ENCODE assay signal across 21 cellular contexts in the genomic region with DNA sequence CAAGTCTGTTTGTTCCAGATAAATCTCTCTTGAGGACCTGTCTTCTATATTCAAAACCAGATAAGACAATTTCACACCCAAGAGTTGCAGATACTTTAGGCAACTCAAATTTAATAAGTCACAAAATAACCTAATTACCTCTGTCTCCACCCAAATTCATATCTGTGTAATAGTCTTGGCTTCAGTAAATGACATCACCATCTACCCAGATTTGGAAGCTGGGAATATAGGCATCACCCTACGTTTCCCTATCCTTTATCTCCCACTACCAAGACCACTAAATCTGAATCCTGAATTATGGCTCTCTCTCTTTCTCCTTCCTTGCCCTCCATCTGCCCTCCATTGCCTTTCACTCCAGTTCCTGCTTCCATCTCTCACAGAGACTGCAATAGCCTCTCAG.
DNase-seq lines count a peak whose midpoint lies in the region; ATAC-seq, FAIRE-seq and TF ChIP-seq lines count a peak whose summit lies in the region.
"Had no signal": no experiment of that assay in that cellular context is flagged by ENCODE, and none has a peak within 500 bp of the region (broad histone marks: within the 10 kb centered on the region; RNA-seq: fewer than 3 reads in every experiment).

No MANE protein-coding gene starts in this region.

- H3K4me3 ChIP-seq in HepG2 (replicated peaks in 1 of 3; ENCODE audit: insufficient read depth in 1 of 3, low read depth in 2 of 3, low read length in 3 of 3) = no peak overlapping the region
- H3K4me3 ChIP-seq in right lobe of liver = no peak overlapping the region
- no peak overlapping the region for H3K4me3 ChIP-seq in H1 (ENCODE audit: extremely low read depth in 1 of 4, insufficient read depth in 2 of 4, low read depth in 3 of 4, low read length in 4 of 4)
- H3K4me3 ChIP-seq: A549; BLaER1 treated with 17β-estradiol and CSF1 and Interleukin-3, amounts not matched to agents 10 nM and 100 nM had no signal

- H3K79me1 ChIP-seq in H1 (ENCODE audit: low read depth, low read length) = no peaks in the 10 kb centered on the region

- H3K27me3 ChIP-seq in HepG2 (ENCODE audit: control insufficient read depth in 1 of 2, insufficient read depth in 2 of 2, low read length in 2 of 2) (no peaks in the 10 kb centered on the region), right lobe of liver (no peaks in the 10 kb centered on the region), H1 (replicated peaks in 1 of 4; ENCODE audit: control insufficient read depth in 3 of 4, extremely low read depth in 1 of 4, insufficient read depth in 3 of 4, low read length in 3 of 4) (no peaks in the 10 kb centered on the region)
- H3K27me3 ChIP-seq: BLaER1 treated with 17β-estradiol and CSF1 and Interleukin-3, amounts not matched to agents 10 nM and 100 nM had no signal

- in situ Hi-C loops in HepG2 (cut with HindIII; ENCODE audit: extremely low pct_ligation_motif_present, low pct_unique_long_range_greater_than_20kb) = no loop called here

- no peak overlapping the region for H2BK12ac ChIP-seq in H1 (ENCODE audit: low read depth, low read length)

- no peaks in the 10 kb centered on the region for H4K20me1 ChIP-seq in HepG2 (ENCODE audit: insufficient read depth, low read length)
- H4K20me1 ChIP-seq in H1 (replicated peaks in 1 of 2; ENCODE audit: control insufficient read depth in 1 of 2, insufficient read depth in 2 of 2, low read length in 2 of 2) = no peaks in the 10 kb centered on the region
- H4K20me1 ChIP-seq: BLaER1 treated with 17β-estradiol and CSF1 and Interleukin-3, amounts not matched to agents 10 nM and 100 nM had no signal

- H2AK5ac ChIP-seq in H1 (ENCODE audit: low read depth, low read length) = no peak overlapping the region

- no peak overlapping the region for H3K9ac ChIP-seq in HepG2 (ENCODE audit: insufficient read depth, low read depth, low read length)
- no peak overlapping the region for H3K9ac ChIP-seq in H1 (replicated peaks in 1 of 4; ENCODE audit: extremely low read depth in 1 of 4, low read depth in 3 of 4, low read length in 3 of 4)
- H3K9ac ChIP-seq: BLaER1 treated with 17β-estradiol and CSF1 and Interleukin-3, amounts not matched to agents 10 nM and 100 nM had no signal

- no peak overlapping the region for H2BK120ac ChIP-seq in H1 (replicated peaks; ENCODE audit: low read depth, low read length)

- H3K9me3 ChIP-seq in HepG2 (ENCODE audit: low read length) (no peaks in the 10 kb centered on the region), right lobe of liver (no peaks in the 10 kb centered on the region), H1 (ENCODE audit: insufficient read depth in 2 of 2, low read depth in 1 of 2, low read length in 1 of 2) (no peaks in the 10 kb centered on the region)
- H3K9me3 ChIP-seq: A549; BLaER1 treated with 17β-estradiol and CSF1 and Interleukin-3, amounts not matched to agents 10 nM and 100 nM had no signal

- H3K23me2 ChIP-seq in H1 (ENCODE audit: low read depth, low read length) = no peaks in the 10 kb centered on the region; the same call in 1 of the 2 replicates

- no peak overlapping the region for H3K18ac ChIP-seq in H1 (ENCODE audit: extremely low read depth, low read length)

- WGBS in HepG2 (ENCODE audit: low lambda C conversion rate) = 0% methylated on average over 1 of the region's 1 CpG
- WGBS in right lobe of liver (ENCODE audit: insufficient coverage, low coverage, low lambda C conversion rate, missing lambda C conversion rate) = 23% methylated on average over 1 of the region's 1 CpG
- 77% methylated on average over 1 of the region's 1 CpG; no CpG with 5 or more reads in 1 of the 2 experiments for WGBS in H1 (ENCODE audit: extremely low coverage in 1 of 2, insufficient coverage in 1 of 2, insufficient read length in 1 of 2, insufficient replicate concordance in 2 of 2, low coverage in 1 of 2, low lambda C conversion rate in 2 of 2, missing lambda C conversion rate in 1 of 2), 2 experiments

- CTCF ChIA-PET in HepG2 (lab: Yijun Ruan, JAX; ENCODE audit: low intra/inter-chr PET ratio, low total read pairs) = no interaction called here
- CTCF ChIA-PET in H1 (lab: Charles Lee; ENCODE audit: partially characterized antibody) = no interaction called here

- no peak overlapping the region for H3K27ac ChIP-seq in HepG2 (ENCODE audit: extremely low read length, insufficient read depth, low read length)
- H3K27ac ChIP-seq in right lobe of liver = no peak overlapping the region
- H3K27ac ChIP-seq in H1 (ENCODE audit: low read depth, low read length) = no peak overlapping the region
- H3K27ac ChIP-seq: 22Rv1; A549; BLaER1 treated with 17β-estradiol and CSF1 and Interleukin-3, amounts not matched to agents 10 nM and 100 nM; C4-2B had no signal

- TF ChIP-seq POLR2A in HepG2 (IDR thresholded peaks at IDR 0.05; ENCODE audit: insufficient read depth in 1 of 2, low read depth in 2 of 2, low read length in 2 of 2) (no peak), right lobe of liver (IDR thresholded peaks at IDR 0.05) (no peak), H1 (IDR thresholded peaks at IDR 0.05; ENCODE audit: control extremely low read depth in 1 of 2, low read depth in 2 of 2, low read length in 2 of 2) (no peak)

- no peak overlapping the region for H4K8ac ChIP-seq in H1 (ENCODE audit: extremely low read depth, insufficient read depth, low read length)

- DNase-seq in HepG2 (ENCODE audit: low spot score) = no peak
- no peak for DNase-seq in right lobe of liver
- peak; percentile 9 for DNase-seq in SK-N-DZ (ENCODE audit: low spot score)
- no peak for DNase-seq in H1 (ENCODE audit: low read depth in 1 of 2, low spot score in 2 of 2)
- no peak for DNase-seq in NK-92 (lab: John Stamatoyannopoulos, UW; ENCODE audit: unreplicated experiment)
- no peak for DNase-seq in dermis blood vessel endothelial cell
- DNase-seq: AML-193; Caco-2; Calu3; CD4-positive, alpha-beta T cell; CD8-positive, alpha-beta T cell; DMS79 treated with DMSO at 0.1 percent for 48 hours; GF-D8 had no signal

- no peak overlapping the region for H3K4ac ChIP-seq in H1 (replicated peaks; ENCODE audit: insufficient read length, low read depth, low read length)

- FAIRE-seq in HepG2 (lab: Jason Lieb, UNC) (no peak), H1 (lab: Jason Lieb, UNC) (no peak)
- FAIRE-seq: A549, D721Med, G401.6, GM12891, GM19239 had no signal

- BruUV-seq in HepG2 (replicated peaks; lab: Mats Ljungman, UMichigan) = no TSS peak

- TF ChIP-seq RAD21 in HepG2 (CRISPR knock-in tag; IDR thresholded peaks at IDR 0.05) (no peak), H1 (IDR thresholded peaks at IDR 0.05 in 1 of 2, conservative IDR thresholded peaks at IDR 0.05 in 1 of 2; ENCODE audit: low read depth in 2 of 2, low read length in 2 of 2) (no peak)

- no peak overlapping the region for H2BK15ac ChIP-seq in H1 (ENCODE audit: low read length)

- H3K56ac ChIP-seq in H1 (replicated peaks; ENCODE audit: insufficient read length, low read depth, low read length) = no peak overlapping the region

- POLR2A ChIA-PET in HepG2 (lab: Yijun Ruan, JAX) = no interaction called here
- POLR2A ChIA-PET in H1 (lab: Charles Lee; ENCODE audit: partially characterized antibody) = no interaction called here

- no peak overlapping the region for H3K4me2 ChIP-seq in HepG2 (ENCODE audit: low read depth, low read length)
- H3K4me2 ChIP-seq in H1 (ENCODE audit: insufficient read depth in 1 of 2, low read depth in 2 of 2, low read length in 2 of 2) = no peak overlapping the region
- H3K4me2 ChIP-seq: A549; BLaER1 treated with 17β-estradiol and CSF1 and Interleukin-3, amounts not matched to agents 10 nM and 100 nM had no signal

- H3K36me3 ChIP-seq in HepG2 (replicated peaks in 1 of 2; ENCODE audit: control insufficient read depth in 1 of 2, insufficient read depth in 2 of 2, low read length in 2 of 2) (no peaks in the 10 kb centered on the region), right lobe of liver (no peaks in the 10 kb centered on the region), H1 (ENCODE audit: control insufficient read depth in 2 of 4, insufficient read depth in 4 of 4, low read length in 3 of 4) (no peaks in the 10 kb centered on the region)
- H3K36me3 ChIP-seq: BLaER1 treated with 17β-estradiol and CSF1 and Interleukin-3, amounts not matched to agents 10 nM and 100 nM had no signal

- H4K91ac ChIP-seq in H1 (replicated peaks; ENCODE audit: insufficient read length, low read length) = peak overlapping the region; percentile 82

- H3K4me1 ChIP-seq in HepG2 (ENCODE audit: insufficient read depth, low read length) (no peaks in the 10 kb centered on the region; the same call in 1 of the 2 replicates), right lobe of liver (no peaks in the 10 kb centered on the region), H1 (replicated peaks in 1 of 4; ENCODE audit: control insufficient read depth in 3 of 4, insufficient read depth in 4 of 4, low read length in 3 of 4) (no peaks in the 10 kb centered on the region)
- H3K4me1 ChIP-seq: A549; BLaER1 treated with 17β-estradiol and CSF1 and Interleukin-3, amounts not matched to agents 10 nM and 100 nM had no signal

- H4K5ac ChIP-seq in H1 (ENCODE audit: insufficient read length, low read depth, low read length) = no peak overlapping the region

- intact Hi-C loops in HepG2 (cut with micrococcal nuclease; ENCODE audit: unreplicated experiment) = no loop called here
- intact Hi-C loops in right lobe of liver (cut with DNase I) = no loop called here

- no peak overlapping the region for H3K14ac ChIP-seq in H1 (ENCODE audit: insufficient read length)

- TF ChIP-seq CTCF in HepG2 (CRISPR knock-in tag; IDR thresholded peaks at IDR 0.05) = no peak
- no peak for TF ChIP-seq CTCF in right lobe of liver (IDR thresholded peaks at IDR 0.05)
- no peak for TF ChIP-seq CTCF in H1 (IDR thresholded peaks at IDR 0.05; ENCODE audit: control extremely low read depth in 1 of 3, insufficient read depth in 1 of 3, low read depth in 1 of 3, low read length in 3 of 3)

- no peaks in the 10 kb centered on the region for H3K79me2 ChIP-seq in HepG2 (ENCODE audit: insufficient read depth, low read length)
- no peaks in the 10 kb centered on the region for H3K79me2 ChIP-seq in H1 (ENCODE audit: control insufficient read depth in 1 of 2, insufficient read depth in 2 of 2, low read length in 2 of 2)

- no peak for ATAC-seq in HepG2
- no peak for ATAC-seq in right lobe of liver
- ATAC-seq: A549; CD8-positive, alpha-beta T cell had no signal

- no peak overlapping the region for H3K23ac ChIP-seq in H1 (ENCODE audit: insufficient read length)

- no peak overlapping the region; the same call in 1 of the 2 replicates for H2BK5ac ChIP-seq in H1 (ENCODE audit: low read depth, low read length)

- H2BK20ac ChIP-seq in H1 (ENCODE audit: low read length) = peak overlapping the region; percentile 87; the same call in 1 of the 2 replicates

- TF ChIP-seq EP300 in HepG2 (IDR thresholded peaks at IDR 0.05; ENCODE audit: low read depth in 2 of 2, low read length in 2 of 2) (no peak), HepG2 (CRISPR knock-in tag; IDR thresholded peaks at IDR 0.05; ENCODE audit: borderline replicate concordance) (no peak), H1 (IDR thresholded peaks at IDR 0.05; ENCODE audit: borderline replicate concordance in 1 of 2, low read depth in 2 of 2, low read length in 2 of 2) (no peak)

- H2AFZ ChIP-seq in HepG2 (ENCODE audit: low read length) (no peak overlapping the region), H1 (ENCODE audit: low read length) (no peak overlapping the region)

TF ChIP-seq in H1, 55 proteins besides CTCF, POLR2A, EP300 and RAD21 (continues in another document):
- TF ChIP-seq TAF7 (optimal IDR thresholded peaks at IDR 0.05; ENCODE audit: borderline replicate concordance, low read depth, low read length) = no peak
